24 cellular contexts compared by ENCODE assay signal in genomic region chr3:183217548-183218321, GRCh38. TPM values are rescaled to one million over a fixed set of nuclear protein-coding genes. Genes with fewer than 3 reads are reported as not detected.
"Had no signal": no experiment of that assay in that cellular context is flagged by ENCODE, and none has a peak within 500 bp of the region (broad histone marks: within the 10 kb centered on the region; RNA-seq: fewer than 3 reads in every experiment).

No MANE protein-coding gene starts in this region.

- H3K27ac Mint-ChIP-seq: activated naive CD4-positive, alpha-beta T cell treated with anti-CD3 and anti-CD28 coated beads, Interleukin-2, amount 10 ng/mL, durations not matched to agents 7 days and 5 days; naive B cell; progenitor cell of endocrine pancreas had no signal

- H3K36me3 Mint-ChIP-seq: activated naive CD4-positive, alpha-beta T cell treated with anti-CD3 and anti-CD28 coated beads, Interleukin-2, amount 10 ng/mL, durations not matched to agents 7 days and 5 days; naive B cell; neural progenitor cell had no signal

- H3K27me3 Mint-ChIP-seq: progenitor cell of endocrine pancreas had no signal

- ATAC-seq: activated T-cell treated with anti-CD3 and anti-CD28 coated beads, Interleukin-2, amount 50 U/mL, for 4 hours; foreskin keratinocyte; left lobe of liver; lower lobe of right lung had no signal

- DNase-seq: activated CD4-positive, alpha-beta T cell treated with anti-CD3 and anti-CD28 coated beads for 4 hours; activated CD4-positive, alpha-beta T cell treated with anti-CD3 and anti-CD28 coated beads, Interleukin-2, amount 50 U/mL, for 48 hours; activated CD4-positive, CD25-positive, alpha-beta regulatory T cell; activated CD8-positive, alpha-beta memory T cell treated with anti-CD3 and anti-CD28 coated beads, Interleukin-2, amount 50 U/mL, for 48 hours; activated effector memory CD4-positive, alpha-beta T cell treated with anti-CD3 and anti-CD28 coated beads, Interleukin-2, amount 50 U/mL, for 16 hours; activated naive CD4-positive, alpha-beta T cell treated with anti-CD3 and anti-CD28 coated beads, Interleukin-2, amount 10 ng/mL, durations not matched to agents 7 days and 5 days; activated T-cell treated with anti-CD3 and anti-CD28 coated beads, Interleukin-2, amount 50 U/mL, for 4 hours; aorta; brain microvascular endothelial cell; caudate nucleus; effector memory CD4-positive, alpha-beta T cell; foreskin keratinocyte; lower lobe of right lung; mesendoderm; naive B cell; retina; sigmoid colon; stimulated activated CD4-positive, alpha-beta T cell treated with anti-CD3 and anti-CD28 coated beads, Interleukin-2, amount 100 ng/mL, for 48 hours; T-helper 9 cell; trophoblast cell; uterus had no signal

- H3K4me3 Mint-ChIP-seq: activated naive CD4-positive, alpha-beta T cell treated with anti-CD3 and anti-CD28 coated beads, Interleukin-2, amount 10 ng/mL, durations not matched to agents 7 days and 5 days; activated T-cell treated with anti-CD3 and anti-CD28 coated beads, Interleukin-2, amount 50 U/mL, for 4 hours; naive B cell; neural progenitor cell had no signal

- H3K9me3 Mint-ChIP-seq: activated naive CD4-positive, alpha-beta T cell treated with anti-CD3 and anti-CD28 coated beads, Interleukin-2, amount 10 ng/mL, durations not matched to agents 7 days and 5 days; activated T-cell treated with anti-CD3 and anti-CD28 coated beads, Interleukin-2, amount 50 U/mL, for 4 hours; naive B cell; neural progenitor cell had no signal

RNA-seq across cellular contexts. Expression of gene LAMP3, which starts 55.2 kb away (rescaled TPM):
- total RNA-seq: sigmoid colon had no signal
